26 cellular contexts compared by ENCODE assay signal in the genomic region with DNA sequence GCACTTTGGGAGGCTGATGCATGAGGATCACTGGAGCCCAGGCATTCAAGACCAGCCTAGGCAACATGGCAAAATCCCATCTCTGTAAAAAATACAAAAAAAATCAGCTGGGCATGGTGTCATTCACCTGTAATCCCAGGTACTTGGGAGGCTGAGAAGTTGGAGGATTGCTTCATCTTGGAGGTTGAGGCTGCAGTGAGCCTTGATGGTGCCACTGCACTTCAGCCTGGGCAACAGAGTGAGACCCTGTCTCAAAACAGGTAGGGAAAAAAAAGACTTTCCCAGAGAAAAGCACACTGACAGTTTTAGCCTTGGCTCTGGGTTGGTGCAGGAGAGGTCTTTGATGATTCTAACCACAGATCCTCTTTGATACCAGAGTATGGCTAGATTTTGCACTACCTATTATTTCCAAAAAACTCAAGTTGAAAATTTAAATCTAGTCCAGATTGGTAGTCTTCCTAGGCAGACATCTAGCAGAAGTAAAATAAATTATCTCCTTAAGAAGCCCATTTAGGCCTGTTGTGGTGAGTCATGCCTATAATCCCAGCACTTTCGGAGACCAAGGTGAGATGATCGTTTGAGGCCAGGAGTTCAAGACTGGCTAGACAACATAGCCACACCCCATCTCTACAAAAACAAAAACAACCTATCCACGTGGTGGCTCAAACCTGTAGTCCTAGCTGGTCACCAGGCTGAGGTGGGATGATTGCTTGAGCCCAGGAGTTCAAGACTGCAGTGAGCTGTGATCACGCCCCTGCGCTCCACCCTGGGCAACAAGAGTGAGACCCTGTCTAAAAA. TPM values are rescaled to one million over a fixed set of nuclear protein-coding genes. Genes with fewer than 3 reads are reported as not detected.
DNase-seq lines count a peak whose midpoint lies in the region; ATAC-seq, FAIRE-seq and TF ChIP-seq lines count a peak whose summit lies in the region.
"Had no signal": no experiment of that assay in that cellular context is flagged by ENCODE, and none has a peak within 500 bp of the region (broad histone marks: within the 10 kb centered on the region; RNA-seq: fewer than 3 reads in every experiment).

No MANE protein-coding gene starts in this region.

- no peaks in the 10 kb centered on the region for H3K27me3 ChIP-seq in K562 (ENCODE audit: control insufficient read depth in 2 of 2, insufficient read depth in 2 of 2, low read length in 2 of 2)
- H3K27me3 ChIP-seq: right atrium auricular region, suprapubic skin had no signal

- DNase-seq in A172 (ENCODE audit: low spot score) (peak; percentile 11), ELF-1 (ENCODE audit: low read depth, low spot score) (peak; percentile 29), K562 (ENCODE audit: extremely low read depth in 1 of 4, low spot score in 3 of 4) (peak in 2 of 4 experiments; percentile 27 to 55), left colon (no peak), OCI-M2 (lab: John Stamatoyannopoulos, UW; ENCODE audit: unreplicated experiment) (no peak), GF-D8 (lab: John Stamatoyannopoulos, UW) (no peak), NCI-H146 treated with DMSO at 0.1 percent for 48 hours (lab: John Stamatoyannopoulos, UW; ENCODE audit: unreplicated experiment) (no peak), CD14-positive monocyte (ENCODE audit: low spot score) (no peak)
- DNase-seq: activated CD4-positive, alpha-beta T cell treated with anti-CD3 and anti-CD28 coated beads, Interleukin-2, amount 50 U/mL, for 4 hours; activated T-cell treated with anti-CD3 and anti-CD28 coated beads for 4 hours; anterior cingulate cortex; CD8-positive, alpha-beta T cell; DMS79; left ventricle myocardium inferior; NCI-H187; NCI-H774; stimulated activated CD8-positive, alpha-beta memory T cell treated with anti-CD3 and anti-CD28 coated beads, Interleukin-4, amount 100 ng/mL, for 48 hours had no signal

- WGBS in K562 (ENCODE audit: insufficient coverage, low coverage, missing lambda C conversion rate), result 41% methylated on average over 5 of the region's 5 CpGs

- H4K20me1 ChIP-seq in K562 (replicated peaks; ENCODE audit: control insufficient read depth, insufficient read depth, low read length), result peaks cover 8% of the 10 kb centered on the region; the same call in 1 of the 2 replicates

- CTCF ChIA-PET in K562 (lab: Yijun Ruan, JAX; ENCODE audit: low intra/inter-chr PET ratio), result no interaction called here

- no peaks in the 10 kb centered on the region for H3K9me1 ChIP-seq in K562 (ENCODE audit: control insufficient read depth, insufficient read depth, low read length)

- H3K27ac ChIP-seq in K562 (ENCODE audit: extremely low read depth, low read depth, low read length), result peak overlapping the region; percentile 29; the same call in 2 of the 3 replicates
- H3K27ac ChIP-seq: left ventricle myocardium inferior, right atrium auricular region, suprapubic skin had no signal

- TF ChIP-seq CTCF in K562 (IDR thresholded peaks at IDR 0.05 in 2 of 3, conservative IDR thresholded peaks at IDR 0.05 in 1 of 3; ENCODE audit: insufficient read depth in 2 of 3, low read depth in 1 of 3, low read length in 3 of 3), result no peak
- TF ChIP-seq CTCF in CD14-positive monocyte (IDR thresholded peaks at IDR 0.05), result no peak

- no peak overlapping the region for H3K4me3 ChIP-seq in K562
- H3K4me3 ChIP-seq: left ventricle myocardium inferior, right atrium auricular region, suprapubic skin had no signal

- no peak overlapping the region for H3K27ac Mint-ChIP-seq in CD14-positive monocyte
- H3K27ac Mint-ChIP-seq: activated naive CD4-positive, alpha-beta T cell treated with anti-CD3 and anti-CD28 coated beads for 36 hours; CD8-positive, alpha-beta T cell had no signal

- in situ Hi-C loops in K562 (cut with MboI), result no loop called here

- BruUV-seq in K562 (replicated peaks; lab: Mats Ljungman, UMichigan), result no TSS peak

- H3K4me1 Mint-ChIP-seq in CD14-positive monocyte, result peaks cover 24% of the 10 kb centered on the region

- H3K79me2 ChIP-seq in K562 (ENCODE audit: control insufficient read depth, insufficient read depth, low read length), result peaks cover 97% of the 10 kb centered on the region

- H3K4me2 ChIP-seq in K562 (ENCODE audit: insufficient read depth, low read length), result no peak overlapping the region

- no peak for TF ChIP-seq POLR2A in K562 (conservative IDR thresholded peaks at IDR 0.05)

- peaks cover 15 to 18% of the 10 kb centered on the region in 2 donors for H3K36me3 Mint-ChIP-seq in CD14-positive monocyte

- no peaks in the 10 kb centered on the region for H3K27me3 Mint-ChIP-seq in CD14-positive monocyte (ENCODE audit: low read depth in 3 of 3)

- FAIRE-seq in K562 (lab: Jason Lieb, UNC), result peak; percentile 70
- FAIRE-seq: GM19239 had no signal

- ATAC-seq in K562, result peak; percentile 80
- ATAC-seq in left colon, result peak; percentile 55
- ATAC-seq: CD8-positive, alpha-beta T cell; Panc1 had no signal

- no peak overlapping the region; a peak in 1 of 4 replicates for H3K9ac ChIP-seq in K562 (ENCODE audit: insufficient read depth in 1 of 2, low read depth in 2 of 2, low read length in 2 of 2)

- POLR2A ChIA-PET in K562 (lab: Yijun Ruan, JAX), result interaction anchor here (1.1 kb wide), 3 partner anchors 8 to 15 kb away, joined by 3 to 7 read pairs (median 3); no protein-coding TSS in a partner anchor

- intact Hi-C loops in K562 (cut with micrococcal nuclease), result no loop called here
- intact Hi-C loops in left colon (cut with DNase I, micrococcal nuclease), result no loop called here
- intact Hi-C loops in CD14-positive monocyte (cut with micrococcal nuclease), result no loop called here

- H3K4me3 Mint-ChIP-seq in CD14-positive monocyte, result no peak overlapping the region
- H3K4me3 Mint-ChIP-seq: activated naive CD4-positive, alpha-beta T cell treated with anti-CD3 and anti-CD28 coated beads for 36 hours; CD8-positive, alpha-beta T cell had no signal

- no peaks in the 10 kb centered on the region for H3K9me3 Mint-ChIP-seq in CD14-positive monocyte
- H3K9me3 Mint-ChIP-seq: activated naive CD4-positive, alpha-beta T cell treated with anti-CD3 and anti-CD28 coated beads for 36 hours; CD8-positive, alpha-beta T cell had no signal

- peaks cover 9 to 11% of the 10 kb centered on the region in 2 experiments; a peak in 4 of 5 replicates for H3K4me1 ChIP-seq in K562 (replicated peaks in 1 of 2; ENCODE audit: control insufficient read depth in 2 of 2, insufficient read depth in 2 of 2, low read length in 2 of 2)

- H2AFZ ChIP-seq in K562 (ENCODE audit: low read depth, low read length), result no peak overlapping the region

- no peaks in the 10 kb centered on the region for H3K9me3 ChIP-seq in K562 (replicated peaks; ENCODE audit: control insufficient read depth, insufficient read depth, low read depth, low read length)
- H3K9me3 ChIP-seq: left ventricle myocardium inferior, right atrium auricular region, suprapubic skin had no signal

- H3K36me3 ChIP-seq in K562 (ENCODE audit: control insufficient read depth, insufficient read depth, low read length), result peaks cover 60% of the 10 kb centered on the region; the same call in 2 of the 3 replicates
- H3K36me3 ChIP-seq: right atrium auricular region had no signal

- no peak for TF ChIP-seq RAD21 in K562 (CRISPR knock-in tag; conservative IDR thresholded peaks at IDR 0.05 in 1 of 2, IDR thresholded peaks at IDR 0.05 in 1 of 2)

- no peak for TF ChIP-seq EP300 in K562 (IDR thresholded peaks at IDR 0.05; ENCODE audit: low read length)

TF ChIP-seq in K562, 482 proteins besides CTCF, POLR2A, EP300 and RAD21 (continues in another document):
- TF ChIP-seq PHF20 (IDR thresholded peaks at IDR 0.05; ENCODE audit: partially characterized antibody) (no peak), SMAD3 (CRISPR knock-in tag; conservative IDR thresholded peaks at IDR 0.05) (no peak)

RNA-seq across cellular contexts. Expression of a gene that starts 18.6 kb away (rescaled TPM):
- 34.5 and 47.6 TPM in 2 replicates for total RNA-seq in A172 (2014; rRNA removed; shearing (Covaris generic))
- total RNA-seq in K562 (2011; cell fraction: chromatin; rRNA removed; ENCODE audit: low replicate concordance), result 43.0 and 161 TPM in 2 replicates
- 20.2 and 23.4 TPM in 2 replicates for total RNA-seq in K562 (2011; cell fraction: nucleolus; rRNA removed)
- total RNA-seq in K562 (2011; cell fraction: nucleoplasm; rRNA removed), result 44.2 and 72.9 TPM in 2 replicates
- total RNA-seq in K562 (2014; rRNA removed) (31.6 and 39.7 TPM in 2 replicates), K562 (2014; rRNA removed; fragmentation: Illumina TruSeq; extraction: Trizol) (69.5 and 81.8 TPM in 2 replicates), K562 (2015; rRNA removed; fragmentation: Illumina TruSeq; extraction: Trizol) (50.4 and 55.9 TPM in 2 replicates), K562 (2021) (80.2 and 84.5 TPM in 2 replicates), left colon (10 to 100 TPM; 50.3 to 58.1 TPM)
- polyA plus RNA-seq in K562 (2011; rRNA removed) (39.6 and 52.4 TPM in 2 replicates), K562 (2014; fragmentation: Illumina TruSeq; extraction: Trizol) (56.3 and 73.0 TPM in 2 replicates), K562 (2014; fragmentation: Nextera tagmentation; extraction: Ambion mirVana) (10 to 100 TPM; 38.6 to 43.9 TPM), K562 (2014; rRNA removed) (37.6 and 43.6 TPM in 2 replicates), CD14-positive monocyte (10 to 100 TPM; 11.7 to 15.8 TPM)
- polyA plus RNA-seq in K562 (2011; cell fraction: cytosol; rRNA removed), result 15.3 and 20.7 TPM in 2 replicates
- 27.5 and 35.0 TPM in 2 replicates for polyA plus RNA-seq in K562 (2011; cell fraction: nucleus; rRNA removed)
- polyA plus RNA-seq in K562 (2012), result 24.3 and 39.1 TPM in 2 replicates
- 101 and 121 TPM in 2 replicates for polyA minus RNA-seq in K562 (2011; rRNA and poly(A)+ RNA removed)
- 53.7 and 64.5 TPM in 2 replicates for polyA minus RNA-seq in K562 (2011; cell fraction: cytosol; rRNA and poly(A)+ RNA removed)
- 17.4 and 35.4 TPM in 2 replicates for polyA minus RNA-seq in K562 (2011; cell fraction: nucleus; rRNA and poly(A)+ RNA removed)

RNA-seq across cellular contexts. Expression of a gene that starts 22.9 kb away (rescaled TPM):
- not detected in 2 replicates for total RNA-seq in A172 (2014; rRNA removed; shearing (Covaris generic))
- total RNA-seq in K562 (2011; cell fraction: chromatin; rRNA removed; ENCODE audit: low replicate concordance), result not detected in 2 replicates
- not detected in 2 replicates for total RNA-seq in K562 (2011; cell fraction: nucleolus; rRNA removed)
- total RNA-seq in K562 (2011; cell fraction: nucleoplasm; rRNA removed), result not detected in 2 replicates
- total RNA-seq in K562 (2014; rRNA removed) (not detected in 2 replicates), K562 (2014; rRNA removed; fragmentation: Illumina TruSeq; extraction: Trizol) (not detected in 2 replicates), K562 (2015; rRNA removed; fragmentation: Illumina TruSeq; extraction: Trizol) (under 0.01 TPM in 1 of 2 replicates, not detected in the other), K562 (2021) (not detected in 2 replicates), left colon (not detected)
- polyA plus RNA-seq in K562 (2011; rRNA removed) (not detected in 2 replicates), K562 (2014; fragmentation: Illumina TruSeq; extraction: Trizol) (not detected in 2 replicates), K562 (2014; fragmentation: Nextera tagmentation; extraction: Ambion mirVana) (under 1 TPM; 0.04 to 0.07 TPM), K562 (2014; rRNA removed) (not detected in 2 replicates), CD14-positive monocyte (not detected)
- polyA plus RNA-seq in K562 (2011; cell fraction: cytosol; rRNA removed), result not detected in 2 replicates
- polyA plus RNA-seq in K562 (2011; cell fraction: nucleus; rRNA removed), result not detected in 2 replicates
- polyA plus RNA-seq in K562 (2012), result 0.05 and 0.36 TPM in 2 replicates
- not detected in 2 replicates for polyA minus RNA-seq in K562 (2011; rRNA and poly(A)+ RNA removed)
- not detected in 2 replicates for polyA minus RNA-seq in K562 (2011; cell fraction: cytosol; rRNA and poly(A)+ RNA removed)
- not detected in 2 replicates for polyA minus RNA-seq in K562 (2011; cell fraction: nucleus; rRNA and poly(A)+ RNA removed)
- total RNA-seq: activated naive CD4-positive, alpha-beta T cell treated with anti-CD3 and anti-CD28 coated beads for 36 hours; CD8-positive, alpha-beta T cell; IMR-90; left ventricle myocardium inferior; omental fat pad; right atrium auricular region; SK-MEL-5; suprapubic skin; T-helper 2 cell treated with Interferon-gamma antibody and Interleukin-4, amounts not matched to agents 100 ng/mL and 5 ng/mL, for 36 hours had no signal
- polyA plus RNA-seq: IMR-90 had no signal

Comparison
In these comparisons a context has a peak if more than half of its experiments do, and no peak if none do; other contexts are left out.
1. DNase-seq: peak in A172 (single experiment) and ELF-1 (single experiment); none in left colon (0 of 2), OCI-M2 (single experiment), GF-D8 (single experiment), NCI-H146 treated with DMSO at 0.1 percent for 48 hours (single experiment) and CD14-positive monocyte (single experiment).